Comparison of ENCODE assay signal across 1 cellular context in genomic region chr9:92764988-92765936, GRCh38.
A peak's percentile ranks its signal among the peaks of the same experiment; 100 is the strongest.
TF ChIP-seq lines count a peak whose summit lies in the region.

No MANE protein-coding gene starts in this region.

TF ChIP-seq in HepG2, 621 proteins besides CTCF, POLR2A, EP300 and RAD21 (continued from another document and continues in another):
- TF ChIP-seq FOXP4 (CRISPR knock-in tag; IDR thresholded peaks at IDR 0.05) (no peak), ZNF576 (CRISPR knock-in tag; IDR thresholded peaks at IDR 0.05) (no peak), ZNF878 (CRISPR knock-in tag; IDR thresholded peaks at IDR 0.05) (peak; percentile 30; the same call in 1 of the 2 replicates), ZNF552 (CRISPR knock-in tag; IDR thresholded peaks at IDR 0.05; ENCODE audit: borderline replicate concordance) (peak; percentile 79; the same call in 1 of the 2 replicates), CENPT (CRISPR knock-in tag; IDR thresholded peaks at IDR 0.05; ENCODE audit: low read depth) (no peak), KMT2B (CRISPR knock-in tag; IDR thresholded peaks at IDR 0.05) (peak; percentile 84), ZBTB42 (CRISPR knock-in tag; IDR thresholded peaks at IDR 0.05) (0 out of 2 replicates have a peak, but pooled peaks have one; percentile 66), RFXAP (CRISPR knock-in tag; IDR thresholded peaks at IDR 0.05; ENCODE audit: borderline replicate concordance) (peak; percentile 56; the same call in 1 of the 2 replicates), ATF7 (IDR thresholded peaks at IDR 0.05) (no peak), ATF7 (CRISPR knock-in tag; IDR thresholded peaks at IDR 0.05) (0 out of 2 replicates have a peak, but pooled peaks have one; percentile 14), ZNF782 (CRISPR knock-in tag; IDR thresholded peaks at IDR 0.05; ENCODE audit: borderline replicate concordance) (no peak), ZNF644 (CRISPR knock-in tag; IDR thresholded peaks at IDR 0.05; ENCODE audit: low read depth) (no peak), ZNF24 (IDR thresholded peaks at IDR 0.05) (no peak), MAX (IDR thresholded peaks at IDR 0.05) (peak; percentile 79; the same call in 1 of the 2 replicates), ZNF282 (IDR thresholded peaks at IDR 0.05; ENCODE audit: partially characterized antibody) (no peak), ZMYM3 (CRISPR knock-in tag; IDR thresholded peaks at IDR 0.05) (no peak), ZNF703 (CRISPR knock-in tag; IDR thresholded peaks at IDR 0.05; ENCODE audit: borderline replicate concordance) (peak; percentile 75; the same call in 1 of the 2 replicates), CBX2 (IDR thresholded peaks at IDR 0.05; ENCODE audit: low read depth, low read length) (no peak), CBX2 (CRISPR knock-in tag; IDR thresholded peaks at IDR 0.05; ENCODE audit: low read depth) (no peak; the same call in 1 of the 2 replicates), ZNF598 (CRISPR knock-in tag; IDR thresholded peaks at IDR 0.05; ENCODE audit: borderline replicate concordance) (no peak), ZNF225 (CRISPR knock-in tag; IDR thresholded peaks at IDR 0.05) (no peak), ZNF343 (CRISPR knock-in tag; IDR thresholded peaks at IDR 0.05) (0 out of 2 replicates have a peak, but pooled peaks have one; percentile 35), NFYC (CRISPR knock-in tag; IDR thresholded peaks at IDR 0.05) (peak; percentile 92), ZNF589 (CRISPR knock-in tag; conservative IDR thresholded peaks at IDR 0.05) (peak; percentile 57; the same call in 1 of the 2 replicates), NR2F1 (CRISPR knock-in tag; IDR thresholded peaks at IDR 0.05) (no peak), KMT2A (CRISPR knock-in tag; IDR thresholded peaks at IDR 0.05) (peak; percentile 49; the same call in 1 of the 2 replicates), ZSCAN9 (CRISPR knock-in tag; IDR thresholded peaks at IDR 0.05; ENCODE audit: borderline replicate concordance) (0 out of 2 replicates have a peak, but pooled peaks have one; percentile 56), ZBTB49 (CRISPR knock-in tag; IDR thresholded peaks at IDR 0.05; ENCODE audit: borderline replicate concordance) (no peak), NFE2L1 (CRISPR knock-in tag; IDR thresholded peaks at IDR 0.05; ENCODE audit: borderline replicate concordance) (no peak), ARHGAP35 (CRISPR knock-in tag; IDR thresholded peaks at IDR 0.05; ENCODE audit: borderline replicate concordance) (peak; percentile 95; the same call in 1 of the 2 replicates), STAT5B (CRISPR knock-in tag; IDR thresholded peaks at IDR 0.05) (no peak), CHD4 (IDR thresholded peaks at IDR 0.05; ENCODE audit: borderline replicate concordance, low read length) (no peak; the same call in 1 of the 2 replicates), SMAD3 (CRISPR knock-in tag; IDR thresholded peaks at IDR 0.05) (no peak; the same call in 1 of the 2 replicates), ZNF687 (CRISPR knock-in tag; IDR thresholded peaks at IDR 0.05) (peak; percentile 93), NONO (IDR thresholded peaks at IDR 0.05) (no peak), NONO (CRISPR knock-in tag; conservative IDR thresholded peaks at IDR 0.05) (peak; percentile 77)
- TF ChIP-seq, protein P1, sequence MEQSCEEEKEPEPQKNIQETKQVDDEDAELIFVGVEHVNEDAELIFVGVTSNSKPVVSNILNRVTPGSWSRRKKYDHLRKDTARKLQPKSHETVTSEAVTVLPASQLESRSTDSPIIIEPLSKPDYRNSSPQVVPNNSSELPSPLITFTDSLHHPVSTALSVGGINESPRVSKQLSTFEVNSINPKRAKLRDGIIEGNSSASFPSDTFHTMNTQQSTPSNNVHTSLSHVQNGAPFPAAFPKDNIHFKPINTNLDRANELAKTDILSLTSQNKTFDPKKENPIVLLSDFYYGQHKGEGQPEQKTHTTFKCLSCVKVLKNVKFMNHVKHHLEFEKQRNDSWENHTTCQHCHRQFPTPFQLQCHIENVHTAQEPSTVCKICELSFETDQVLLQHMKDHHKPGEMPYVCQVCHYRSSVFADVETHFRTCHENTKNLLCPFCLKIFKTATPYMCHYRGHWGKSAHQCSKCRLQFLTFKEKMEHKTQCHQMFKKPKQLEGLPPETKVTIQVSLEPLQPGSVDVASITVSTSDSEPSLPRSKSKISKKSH (CRISPR knock-in tag; IDR thresholded peaks at IDR 0.05; ENCODE audit: borderline replicate concordance): no peak
- TF ChIP-seq, protein P2, sequence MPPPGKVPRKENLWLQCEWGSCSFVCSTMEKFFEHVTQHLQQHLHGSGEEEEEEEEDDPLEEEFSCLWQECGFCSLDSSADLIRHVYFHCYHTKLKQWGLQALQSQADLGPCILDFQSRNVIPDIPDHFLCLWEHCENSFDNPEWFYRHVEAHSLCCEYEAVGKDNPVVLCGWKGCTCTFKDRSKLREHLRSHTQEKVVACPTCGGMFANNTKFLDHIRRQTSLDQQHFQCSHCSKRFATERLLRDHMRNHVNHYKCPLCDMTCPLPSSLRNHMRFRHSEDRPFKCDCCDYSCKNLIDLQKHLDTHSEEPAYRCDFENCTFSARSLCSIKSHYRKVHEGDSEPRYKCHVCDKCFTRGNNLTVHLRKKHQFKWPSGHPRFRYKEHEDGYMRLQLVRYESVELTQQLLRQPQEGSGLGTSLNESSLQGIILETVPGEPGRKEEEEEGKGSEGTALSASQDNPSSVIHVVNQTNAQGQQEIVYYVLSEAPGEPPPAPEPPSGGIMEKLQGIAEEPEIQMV (CRISPR knock-in tag; IDR thresholded peaks at IDR 0.05; ENCODE audit: low read depth): no peak
- TF ChIP-seq, protein P3, sequence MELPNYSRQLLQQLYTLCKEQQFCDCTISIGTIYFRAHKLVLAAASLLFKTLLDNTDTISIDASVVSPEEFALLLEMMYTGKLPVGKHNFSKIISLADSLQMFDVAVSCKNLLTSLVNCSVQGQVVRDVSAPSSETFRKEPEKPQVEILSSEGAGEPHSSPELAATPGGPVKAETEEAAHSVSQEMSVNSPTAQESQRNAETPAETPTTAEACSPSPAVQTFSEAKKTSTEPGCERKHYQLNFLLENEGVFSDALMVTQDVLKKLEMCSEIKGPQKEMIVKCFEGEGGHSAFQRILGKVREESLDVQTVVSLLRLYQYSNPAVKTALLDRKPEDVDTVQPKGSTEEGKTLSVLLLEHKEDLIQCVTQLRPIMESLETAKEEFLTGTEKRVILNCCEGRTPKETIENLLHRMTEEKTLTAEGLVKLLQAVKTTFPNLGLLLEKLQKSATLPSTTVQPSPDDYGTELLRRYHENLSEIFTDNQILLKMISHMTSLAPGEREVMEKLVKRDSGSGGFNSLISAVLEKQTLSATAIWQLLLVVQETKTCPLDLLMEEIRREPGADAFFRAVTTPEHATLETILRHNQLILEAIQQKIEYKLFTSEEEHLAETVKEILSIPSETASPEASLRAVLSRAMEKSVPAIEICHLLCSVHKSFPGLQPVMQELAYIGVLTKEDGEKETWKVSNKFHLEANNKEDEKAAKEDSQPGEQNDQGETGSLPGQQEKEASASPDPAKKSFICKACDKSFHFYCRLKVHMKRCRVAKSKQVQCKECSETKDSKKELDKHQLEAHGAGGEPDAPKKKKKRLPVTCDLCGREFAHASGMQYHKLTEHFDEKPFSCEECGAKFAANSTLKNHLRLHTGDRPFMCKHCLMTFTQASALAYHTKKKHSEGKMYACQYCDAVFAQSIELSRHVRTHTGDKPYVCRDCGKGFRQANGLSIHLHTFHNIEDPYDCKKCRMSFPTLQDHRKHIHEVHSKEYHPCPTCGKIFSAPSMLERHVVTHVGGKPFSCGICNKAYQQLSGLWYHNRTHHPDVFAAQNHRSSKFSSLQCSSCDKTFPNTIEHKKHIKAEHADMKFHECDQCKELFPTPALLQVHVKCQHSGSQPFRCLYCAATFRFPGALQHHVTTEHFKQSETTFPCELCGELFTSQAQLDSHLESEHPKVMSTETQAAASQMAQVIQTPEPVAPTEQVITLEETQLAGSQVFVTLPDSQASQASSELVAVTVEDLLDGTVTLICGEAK (IDR thresholded peaks at IDR 0.05): no peak
- TF ChIP-seq, protein P3 (CRISPR knock-in tag; IDR thresholded peaks at IDR 0.05): no peak; the same call in 1 of the 2 replicates
